Comparison of ENCODE assay signal across 26 cellular contexts in the genomic region with DNA sequence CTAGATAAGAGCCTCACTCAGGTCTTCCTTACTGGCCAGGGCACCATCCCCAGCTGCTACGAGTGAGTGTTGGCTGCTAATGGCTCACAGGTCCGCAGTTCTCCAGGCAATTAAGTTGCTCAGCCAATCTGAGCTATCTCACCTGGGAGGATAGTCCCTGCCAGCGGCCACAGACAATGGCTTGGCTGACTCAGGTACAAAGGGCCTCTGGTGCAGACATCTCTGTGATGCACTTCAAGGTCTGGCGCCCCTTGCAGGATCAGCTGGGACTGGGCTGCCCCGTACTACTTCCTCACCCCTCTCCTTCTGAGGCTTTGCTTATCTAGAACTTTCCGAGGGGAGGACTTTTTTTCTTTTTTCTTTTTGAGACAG. TPM values are rescaled to one million over a fixed set of nuclear protein-coding genes. Genes with fewer than 3 reads are reported as not detected.
DNase-seq lines count a peak whose midpoint lies in the region; ATAC-seq, FAIRE-seq and TF ChIP-seq lines count a peak whose summit lies in the region.
"Had no signal": no experiment of that assay in that cellular context is flagged by ENCODE, and none has a peak within 500 bp of the region (broad histone marks: within the 10 kb centered on the region; RNA-seq: fewer than 3 reads in every experiment).

No MANE protein-coding gene starts in this region.

- H3K4me2 ChIP-seq in HepG2 (ENCODE audit: low read depth, low read length) (peak overlapping the region; percentile 52), hepatocyte (no peak overlapping the region)
- H3K4me2 ChIP-seq: KMS-11 had no signal

- TF ChIP-seq RAD21 in HepG2 (CRISPR knock-in tag; IDR thresholded peaks at IDR 0.05), result no peak

- DNase-seq in HepG2 (ENCODE audit: low spot score) (no peak), right lobe of liver (no peak), SK-N-DZ (ENCODE audit: low spot score) (peak; percentile 20), hepatocyte (ENCODE audit: low spot score) (peak; percentile 60), stomach (no peak), ACHN (no peak)
- DNase-seq in T-helper 2 cell treated with Interferon-gamma antibody and Interleukin-4, amounts not matched to agents 5 μg/mL and 100 μg/mL, for 36 hours (ENCODE audit: low spot score), result no peak
- DNase-seq: activated CD4-positive, alpha-beta T cell treated with anti-CD3 and anti-CD28 coated beads, Interleukin-2, amount 10 ng/mL, durations not matched to agents 24 days and 14 days; activated CD8-positive, alpha-beta memory T cell treated with anti-CD3 and anti-CD28 coated beads, Interleukin-2, amount 10 ng/mL, durations not matched to agents 7 days and 5 days; activated naive CD4-positive, alpha-beta T cell treated with anti-CD3 and anti-CD28 coated beads, Interleukin-2, amount 50 U/mL, for 16 hours; CD4-positive, CD25-positive, alpha-beta regulatory T cell; GDM1; HCEC 1CT; heart right ventricle; lower lobe of right lung; NCI-H1048; NCI-H2029 treated with DMSO at 0.1 percent for 48 hours; stimulated activated CD4-positive, alpha-beta T cell treated with anti-CD3 and anti-CD28 coated beads, Interleukin-1b, Interleukin-23, amount 100 ng/mL, for 48 hours; stimulated activated naive CD4-positive, alpha-beta T cell; T-cell had no signal

- no peak for FAIRE-seq in HepG2 (lab: Jason Lieb, UNC)

- no peak overlapping the region for H3K9ac ChIP-seq in HepG2 (ENCODE audit: insufficient read depth, low read depth, low read length)
- H3K9ac ChIP-seq: KMS-11 had no signal

- CTCF ChIA-PET in HepG2 (lab: Yijun Ruan, JAX; ENCODE audit: low intra/inter-chr PET ratio, low total read pairs), result no interaction called here

- no peaks in the 10 kb centered on the region for H3K9me2 ChIP-seq in hepatocyte (replicated peaks; ENCODE audit: insufficient read depth)

- intact Hi-C loops in HepG2 (cut with micrococcal nuclease; ENCODE audit: unreplicated experiment) (no loop called here), right lobe of liver (cut with DNase I) (no loop called here), stomach (cut with DNase I; ENCODE audit: low total_unique reads) (no loop called here)

- H3K4me1 ChIP-seq in HepG2 (ENCODE audit: insufficient read depth, low read length) (peaks cover 70% of the 10 kb centered on the region), right lobe of liver (no peaks in the 10 kb centered on the region), hepatocyte (ENCODE audit: insufficient read depth) (peaks cover 5% of the 10 kb centered on the region), stomach (peaks cover 0 to 6% (median 0%) of the 10 kb centered on the region in 4 donors)
- H3K4me1 ChIP-seq: vagina had no signal

- H3K27ac Mint-ChIP-seq in T-helper 2 cell treated with Interferon-gamma antibody and Interleukin-4, amounts not matched to agents 5 μg/mL and 100 μg/mL, for 36 hours, result no peak overlapping the region
- H3K27ac Mint-ChIP-seq: activated CD4-positive, alpha-beta T cell treated with anti-CD3 and anti-CD28 coated beads, Interleukin-2, amount 10 ng/mL, durations not matched to agents 24 days and 14 days; activated CD8-positive, alpha-beta memory T cell treated with anti-CD3 and anti-CD28 coated beads, Interleukin-2, amount 10 ng/mL, durations not matched to agents 7 days and 5 days; activated T-helper 1 cell treated with anti-CD3 and anti-CD28 coated beads, Interleukin-12 subunit alpha, Interleukin-12 subunit beta, Interleukin-2, Interleukin-4 antibody, amounts not matched to agents 30 ng/mL and 10 ng/mL and 1 ng/mL, durations not matched to agents 14 hours and 24 hours and 36 hours; CD4-positive, CD25-positive, alpha-beta regulatory T cell; dendritic cell treated with granulocyte-macrophage colony-stimulating factor and Interleukin-4, amounts not matched to agents 40 ng/mL and 50 ng/mL, for 4 days; progenitor cell of endocrine pancreas; T-cell had no signal

- H3K27me3 ChIP-seq in HepG2 (ENCODE audit: control insufficient read depth in 1 of 2, insufficient read depth in 2 of 2, low read length in 2 of 2) (peaks cover 4 to 10% of the 10 kb centered on the region in 2 experiments; a peak in 1 of 5 replicates), right lobe of liver (no peaks in the 10 kb centered on the region), hepatocyte (no peaks in the 10 kb centered on the region), stomach (peaks cover 0 to 18% (median 0%) of the 10 kb centered on the region in 3 donors)
- H3K27me3 ChIP-seq: heart right ventricle, vagina had no signal

- no peaks in the 10 kb centered on the region for H3K9me3 Mint-ChIP-seq in T-helper 2 cell treated with Interferon-gamma antibody and Interleukin-4, amounts not matched to agents 5 μg/mL and 100 μg/mL, for 36 hours
- H3K9me3 Mint-ChIP-seq: activated CD4-positive, alpha-beta T cell treated with anti-CD3 and anti-CD28 coated beads, Interleukin-2, amount 10 ng/mL, durations not matched to agents 24 days and 14 days; T-cell had no signal

- 5% methylated on average over 5 of the region's 6 CpGs for WGBS in HepG2 (ENCODE audit: low lambda C conversion rate)
- WGBS in right lobe of liver (ENCODE audit: insufficient coverage, low coverage, low lambda C conversion rate, missing lambda C conversion rate), result 55% methylated on average over 4 of the region's 6 CpGs
- 34% methylated on average over 6 of the region's 6 CpGs for WGBS in hepatocyte (ENCODE audit: low lambda C conversion rate, missing lambda C conversion rate)
- WGBS in stomach, 5 donors, result 54 to 81% (median 69%) methylated on average over 6 of the region's 6 CpGs

- no TSS peak for BruUV-seq in HepG2 (replicated peaks; lab: Mats Ljungman, UMichigan)

- H3K4me3 Mint-ChIP-seq in T-helper 2 cell treated with Interferon-gamma antibody and Interleukin-4, amounts not matched to agents 5 μg/mL and 100 μg/mL, for 36 hours, result no peak overlapping the region
- H3K4me3 Mint-ChIP-seq: activated CD4-positive, alpha-beta T cell treated with anti-CD3 and anti-CD28 coated beads, Interleukin-2, amount 10 ng/mL, durations not matched to agents 24 days and 14 days; activated CD8-positive, alpha-beta memory T cell treated with anti-CD3 and anti-CD28 coated beads, Interleukin-2, amount 10 ng/mL, durations not matched to agents 7 days and 5 days; activated T-helper 1 cell treated with anti-CD3 and anti-CD28 coated beads, Interleukin-12 subunit alpha, Interleukin-12 subunit beta, Interleukin-2, Interleukin-4 antibody, amounts not matched to agents 30 ng/mL and 10 ng/mL and 1 ng/mL, durations not matched to agents 14 hours and 24 hours and 36 hours; CD4-positive, CD25-positive, alpha-beta regulatory T cell; dendritic cell treated with granulocyte-macrophage colony-stimulating factor and Interleukin-4, amounts not matched to agents 40 ng/mL and 50 ng/mL, for 4 days; T-cell had no signal

- TF ChIP-seq EP300 in HepG2 (IDR thresholded peaks at IDR 0.05; ENCODE audit: low read depth in 2 of 2, low read length in 2 of 2), result no peak
- no peak for TF ChIP-seq EP300 in HepG2 (CRISPR knock-in tag; IDR thresholded peaks at IDR 0.05; ENCODE audit: borderline replicate concordance)
- TF ChIP-seq EP300 in stomach (IDR thresholded peaks at IDR 0.05), result no peak

- POLR2A ChIA-PET in HepG2 (lab: Yijun Ruan, JAX), result interaction anchor here (0.6 to 2.8 kb wide), 5 partner anchors 12 to 114 kb away, joined by 3 to 9 read pairs (median 4); partner anchors contain the start of gene NUBP1

- no peaks in the 10 kb centered on the region for H3K36me3 ChIP-seq in HepG2 (replicated peaks in 1 of 2; ENCODE audit: control insufficient read depth in 1 of 2, insufficient read depth in 2 of 2, low read length in 2 of 2)
- no peaks in the 10 kb centered on the region for H3K36me3 ChIP-seq in right lobe of liver
- H3K36me3 ChIP-seq in hepatocyte (replicated peaks; ENCODE audit: insufficient read depth, low read depth), result no peaks in the 10 kb centered on the region
- no peaks in the 10 kb centered on the region for H3K36me3 ChIP-seq in stomach
- H3K36me3 ChIP-seq: heart right ventricle, lower lobe of right lung, thoracic aorta, vagina had no signal

- H3K4me1 Mint-ChIP-seq in T-helper 2 cell treated with Interferon-gamma antibody and Interleukin-4, amounts not matched to agents 5 μg/mL and 100 μg/mL, for 36 hours (ENCODE audit: low read depth), result peaks cover 4% of the 10 kb centered on the region
- H3K4me1 Mint-ChIP-seq: activated CD4-positive, alpha-beta T cell treated with anti-CD3 and anti-CD28 coated beads, Interleukin-2, amount 10 ng/mL, durations not matched to agents 24 days and 14 days; activated CD8-positive, alpha-beta memory T cell treated with anti-CD3 and anti-CD28 coated beads, Interleukin-2, amount 10 ng/mL, durations not matched to agents 7 days and 5 days; CD4-positive, CD25-positive, alpha-beta regulatory T cell; T-cell had no signal

- TF ChIP-seq POLR2A in HepG2 (IDR thresholded peaks at IDR 0.05; ENCODE audit: insufficient read depth in 1 of 2, low read depth in 2 of 2, low read length in 2 of 2) (no peak), right lobe of liver (IDR thresholded peaks at IDR 0.05) (no peak), stomach (IDR thresholded peaks at IDR 0.05) (no peak)

- H3K4me3 ChIP-seq in HepG2 (replicated peaks in 1 of 3; ENCODE audit: insufficient read depth in 1 of 3, low read depth in 2 of 3, low read length in 3 of 3) (no peak overlapping the region), right lobe of liver (no peak overlapping the region), hepatocyte (no peak overlapping the region), stomach (no peak overlapping the region)
- H3K4me3 ChIP-seq: heart right ventricle, lower lobe of right lung, thoracic aorta, vagina had no signal

- H2AFZ ChIP-seq in HepG2 (ENCODE audit: low read length), result no peak overlapping the region
- no peak overlapping the region for H2AFZ ChIP-seq in hepatocyte

- H3K36me3 Mint-ChIP-seq in T-helper 2 cell treated with Interferon-gamma antibody and Interleukin-4, amounts not matched to agents 5 μg/mL and 100 μg/mL, for 36 hours (ENCODE audit: low read depth), result no peaks in the 10 kb centered on the region
- H3K36me3 Mint-ChIP-seq: activated CD8-positive, alpha-beta memory T cell treated with anti-CD3 and anti-CD28 coated beads, Interleukin-2, amount 10 ng/mL, durations not matched to agents 7 days and 5 days; CD4-positive, CD25-positive, alpha-beta regulatory T cell; T-cell had no signal

- H3K79me2 ChIP-seq in HepG2 (ENCODE audit: insufficient read depth, low read length) (no peaks in the 10 kb centered on the region), hepatocyte (no peaks in the 10 kb centered on the region)

- H3K9me3 ChIP-seq in HepG2 (ENCODE audit: low read length), result no peaks in the 10 kb centered on the region
- no peaks in the 10 kb centered on the region for H3K9me3 ChIP-seq in right lobe of liver
- H3K9me3 ChIP-seq in hepatocyte (ENCODE audit: low read depth), result no peaks in the 10 kb centered on the region
- H3K9me3 ChIP-seq in stomach, result peaks cover 0 to under 1% (median 0%) of the 10 kb centered on the region in 4 donors
- H3K9me3 ChIP-seq: lower lobe of right lung, thoracic aorta, vagina had no signal

- TF ChIP-seq CTCF in HepG2 (CRISPR knock-in tag; IDR thresholded peaks at IDR 0.05), result peak; percentile 53
- no peak for TF ChIP-seq CTCF in right lobe of liver (IDR thresholded peaks at IDR 0.05)
- no peak for TF ChIP-seq CTCF in hepatocyte (IDR thresholded peaks at IDR 0.05; ENCODE audit: poor library complexity)
- TF ChIP-seq CTCF in stomach (IDR thresholded peaks at IDR 0.05), result no peak

- peak; percentile 73 for ATAC-seq in HepG2
- ATAC-seq in right lobe of liver, result no peak
- ATAC-seq: activated CD8-positive, alpha-beta memory T cell treated with anti-CD3 and anti-CD28 coated beads, Interleukin-2, amount 10 ng/mL, durations not matched to agents 7 days and 5 days; heart right ventricle; T-cell had no signal

- in situ Hi-C loops in HepG2 (cut with HindIII; ENCODE audit: extremely low pct_ligation_motif_present, low pct_unique_long_range_greater_than_20kb), result no loop called here
- in situ Hi-C loops in ACHN (cut with HindIII; ENCODE audit: low pct_ligation_motif_present, low pct_unique_long_range_greater_than_20kb, low sequenced_read_pairs), result no loop called here

- no peaks in the 10 kb centered on the region for H4K20me1 ChIP-seq in HepG2 (ENCODE audit: insufficient read depth, low read length)
- H4K20me1 ChIP-seq in hepatocyte (ENCODE audit: insufficient read depth, poor library complexity, severe bottlenecking), result no peaks in the 10 kb centered on the region

- H3K27ac ChIP-seq in HepG2 (ENCODE audit: extremely low read length, insufficient read depth, low read length) (no peak overlapping the region), right lobe of liver (no peak overlapping the region), hepatocyte (peak overlapping the region; percentile 40), stomach (no peak overlapping the region)
- H3K27ac ChIP-seq: heart right ventricle, KMS-11, lower lobe of right lung, thoracic aorta, vagina had no signal

- H3K27me3 Mint-ChIP-seq in T-helper 2 cell treated with Interferon-gamma antibody and Interleukin-4, amounts not matched to agents 5 μg/mL and 100 μg/mL, for 36 hours (ENCODE audit: low read depth), result no peaks in the 10 kb centered on the region
- H3K27me3 Mint-ChIP-seq: activated CD4-positive, alpha-beta T cell treated with anti-CD3 and anti-CD28 coated beads, Interleukin-2, amount 10 ng/mL, durations not matched to agents 24 days and 14 days had no signal

RNA-seq across cellular contexts. Expression of gene EMP2, which starts 49.2 kb away (rescaled TPM):
- total RNA-seq in HepG2 (2016; rRNA removed; fragmentation: Illumina TruSeq; extraction: Trizol), result 13.4 and 24.6 TPM in 2 replicates
- 9.2 and 9.9 TPM in 2 replicates for total RNA-seq in HepG2 (2016; cell fraction: cytosol; rRNA removed; fragmentation: Illumina TruSeq; extraction: Trizol; ENCODE audit: low read depth)
- 11.7 and 21.4 TPM in 2 replicates for total RNA-seq in HepG2 (2016; cell fraction: insoluble cytoplasmic fraction; rRNA removed; fragmentation: Illumina TruSeq; extraction: Trizol)
- 11.9 and 13.5 TPM in 2 replicates for total RNA-seq in HepG2 (2016; cell fraction: membrane; rRNA removed; fragmentation: Illumina TruSeq; extraction: Trizol)
- 17.1 and 22.3 TPM in 2 replicates for total RNA-seq in HepG2 (2016; cell fraction: nucleus; rRNA removed; fragmentation: Illumina TruSeq; extraction: Trizol)
- 84.4 and 91.2 TPM in 2 replicates for polyA plus RNA-seq in HepG2 (2011; rRNA removed)
- polyA plus RNA-seq in HepG2 (2011; cell fraction: cytosol; rRNA removed), result 59.1 and 63.8 TPM in 2 replicates
- 25.3 and 26.7 TPM in 2 replicates for polyA plus RNA-seq in HepG2 (2011; cell fraction: nucleus; rRNA removed)
- polyA plus RNA-seq in HepG2 (2012), result 79.6 and 88.1 TPM in 2 replicates
- 25.1 and 29.9 TPM in 2 replicates for polyA plus RNA-seq in HepG2 (2016; cell fraction: cytosol; fragmentation: Illumina TruSeq; extraction: Trizol; ENCODE audit: low read depth)
- polyA plus RNA-seq in HepG2 (2016; cell fraction: insoluble cytoplasmic fraction; fragmentation: Illumina TruSeq; extraction: Trizol; ENCODE audit: low read depth), result 19.9 and 21.5 TPM in 2 replicates
- 20.0 and 21.7 TPM in 2 replicates for polyA plus RNA-seq in HepG2 (2016; cell fraction: membrane; fragmentation: Illumina TruSeq; extraction: Trizol; ENCODE audit: low read depth)
- 44.6 and 45.3 TPM in 2 replicates for polyA plus RNA-seq in HepG2 (2016; cell fraction: nucleus; fragmentation: Illumina TruSeq; extraction: Trizol; ENCODE audit: insufficient read depth, low read depth)
- 185 and 354 TPM in 2 replicates for polyA minus RNA-seq in HepG2 (2011; rRNA and poly(A)+ RNA removed; ENCODE audit: low replicate concordance)
- 33.1 and 45.3 TPM in 2 replicates for polyA minus RNA-seq in HepG2 (2011; cell fraction: cytosol; rRNA and poly(A)+ RNA removed)
- 34.7 and 36.2 TPM in 2 replicates for polyA minus RNA-seq in HepG2 (2011; cell fraction: nucleus; rRNA and poly(A)+ RNA removed)
- total RNA-seq in right lobe of liver, result 10 to 100 TPM; 38.5 to 95.6 (median 58.4) TPM
- polyA plus RNA-seq in SK-N-DZ (2014; cell fraction: cytosol; rRNA removed), result 7.7 and 8.4 TPM in 2 replicates
- polyA plus RNA-seq in SK-N-DZ (2014; cell fraction: nucleus; rRNA removed), result 2.8 and 3.6 TPM in 2 replicates
- total RNA-seq in hepatocyte, result 23.4 and 29.1 TPM in 2 replicates
- 93.4 and 147 TPM in 2 replicates for polyA plus RNA-seq in hepatocyte
- total RNA-seq in stomach, result 10 to 100 TPM; 24.5 to 57.6 (median 43.3) TPM
- polyA plus RNA-seq in stomach, result 10 to 100 TPM; 10.7 to 60.9 (median 11.7) TPM
- total RNA-seq: activated CD4-positive, alpha-beta T cell treated with anti-CD3 and anti-CD28 coated beads, Interleukin-2, amount 10 ng/mL, durations not matched to agents 24 days and 14 days; activated CD8-positive, alpha-beta memory T cell treated with anti-CD3 and anti-CD28 coated beads, Interleukin-2, amount 10 ng/mL, durations not matched to agents 7 days and 5 days; activated T-helper 1 cell treated with anti-CD3 and anti-CD28 coated beads, Interleukin-12 subunit alpha, Interleukin-12 subunit beta, Interleukin-2, Interleukin-4 antibody, amounts not matched to agents 30 ng/mL and 10 ng/mL and 1 ng/mL, durations not matched to agents 14 hours and 24 hours and 36 hours; CD4-positive, CD25-positive, alpha-beta regulatory T cell had no signal
- polyA plus RNA-seq: CD4-positive, CD25-positive, alpha-beta regulatory T cell had no signal

Comparison
In these comparisons a context has a peak if more than half of its experiments do, and no peak if none do; other contexts are left out.
1. DNase-seq: peak in SK-N-DZ (single experiment) and hepatocyte (single experiment); none in HepG2 (single experiment), right lobe of liver (0 of 3), stomach (single experiment), ACHN (single experiment) and T-helper 2 cell treated with Interferon-gamma antibody and Interleukin-4, amounts not matched to agents 5 μg/mL and 100 μg/mL, for 36 hours (single experiment).